10 cellular contexts compared by ENCODE assay signal in genomic region chr17:45782889-45783592, GRCh38. TPM values are rescaled to one million over a fixed set of nuclear protein-coding genes. Genes with fewer than 3 reads are reported as not detected.
DNase-seq lines count a peak whose midpoint lies in the region; ATAC-seq and TF ChIP-seq lines count a peak whose summit lies in the region.
"Had no signal": no experiment of that assay in that cellular context is flagged by ENCODE, and none has a peak within 500 bp of the region (broad histone marks: within the 10 kb centered on the region; RNA-seq: fewer than 3 reads in every experiment).

No MANE protein-coding gene starts in this region.

- no peak overlapping the region for H3K27ac Mint-ChIP-seq in T-helper 17 cell
- H3K27ac Mint-ChIP-seq in natural killer cell = no peak overlapping the region

- TF ChIP-seq EP300 in suprapubic skin (IDR thresholded peaks at IDR 0.05) = no peak

- TF ChIP-seq CTCF in coronary artery (IDR thresholded peaks at IDR 0.05) (no peak), natural killer cell (IDR thresholded peaks at IDR 0.05) (no peak), suprapubic skin (IDR thresholded peaks at IDR 0.05) (peak in 1 of 2 donors; percentile 53)

- H3K9me3 ChIP-seq in T-helper 17 cell (ENCODE audit: control insufficient read depth, low read length, poor library complexity, severe bottlenecking) (no peaks in the 10 kb centered on the region), suprapubic skin (no peaks in the 10 kb centered on the region)

- no peak overlapping the region for H3K27ac ChIP-seq in coronary artery
- H3K27ac ChIP-seq in suprapubic skin = no peak overlapping the region
- H3K27ac ChIP-seq: C4-2B had no signal

- H3K9me3 Mint-ChIP-seq in natural killer cell = no peaks in the 10 kb centered on the region

- ATAC-seq in T-helper 17 cell (peak; percentile 63), natural killer cell (peak in 1 of 3 donors; percentile 54), HG02840 (IDR thresholded peaks at IDR 0.05; ENCODE audit: low FRiP score, unreplicated experiment) (no peak)

- peak; percentile 34 to 73 for DNase-seq in NCI-H524 (lab: John Stamatoyannopoulos, UW)
- DNase-seq in NCI-H524 treated with DMSO at 0.1 percent for 48 hours (lab: John Stamatoyannopoulos, UW) = no peak
- DNase-seq in T-helper 17 cell = peak in 1 of 3 donors; percentile 37
- no peak for DNase-seq in coronary artery (ENCODE audit: low spot score)
- DNase-seq in natural killer cell = no peak
- no peak for DNase-seq in suprapubic skin (ENCODE audit: low spot score in 2 of 2)
- no peak for DNase-seq in MV-4-11 (lab: John Stamatoyannopoulos, UW)

- whole genome bisulfite sequencing in suprapubic skin = 17% methylated on average over 21 of the region's 32 CpGs

- peaks cover 5% of the 10 kb centered on the region for H3K4me1 Mint-ChIP-seq in T-helper 17 cell
- H3K4me1 Mint-ChIP-seq in natural killer cell = no peaks in the 10 kb centered on the region

- H3K4me3 ChIP-seq in coronary artery (peak overlapping the region; percentile 73), suprapubic skin (peak overlapping the region; percentile 55)

- peaks cover 72% of the 10 kb centered on the region for H3K27me3 Mint-ChIP-seq in T-helper 17 cell
- peaks cover 54 to 61% of the 10 kb centered on the region in 2 donors for H3K27me3 Mint-ChIP-seq in natural killer cell (ENCODE audit: low read depth in 2 of 2)

- H3K36me3 Mint-ChIP-seq in T-helper 17 cell (ENCODE audit: low read depth) (peaks cover 7% of the 10 kb centered on the region), natural killer cell (no peaks in the 10 kb centered on the region)

- TF ChIP-seq POLR2A in suprapubic skin (IDR thresholded peaks at IDR 0.05) = no peak

- H3K4me3 Mint-ChIP-seq in T-helper 17 cell (peak overlapping the region; percentile 89), natural killer cell (peak overlapping the region; percentile 75)

- H3K4me1 ChIP-seq in suprapubic skin = peaks cover 25% of the 10 kb centered on the region

- H3K36me3 ChIP-seq in suprapubic skin = no peaks in the 10 kb centered on the region

- peaks cover 74% of the 10 kb centered on the region for H3K27me3 ChIP-seq in suprapubic skin

- intact Hi-C loops in natural killer cell (cut with micrococcal nuclease) = no loop called here

RNA-seq across cellular contexts. Expression of gene CRHR1, which starts 1.1 kb away (rescaled TPM):
- total RNA-seq in T-helper 17 cell (not detected), natural killer cell (not detected), suprapubic skin (under 1 TPM; 0.26 to 0.89 (median 0.76) TPM)
- total RNA-seq: activated CD8-positive, alpha-beta memory T cell treated with anti-CD3 and anti-CD28 coated beads for 36 hours had no signal

Comparison
In these comparisons a context has a peak if more than half of its experiments do, and no peak if none do; other contexts are left out.
1. DNase-seq: peak in NCI-H524 (2 of 2); none in NCI-H524 treated with DMSO at 0.1 percent for 48 hours (single experiment), coronary artery (single experiment), natural killer cell (single experiment), suprapubic skin (0 of 2) and MV-4-11 (single experiment).